In genomic region chr22:21102659-21103267, GRCh38 we compare ENCODE assay signal across 8 cellular contexts. TPM values are rescaled to one million over a fixed set of nuclear protein-coding genes. Genes with fewer than 3 reads are reported as not detected.
DNase-seq lines count a peak whose midpoint lies in the region; ATAC-seq and TF ChIP-seq lines count a peak whose summit lies in the region.

No MANE protein-coding gene starts in this region.

- no peaks in the 10 kb centered on the region for H3K36me3 ChIP-seq in Peyer's patch
- H3K36me3 ChIP-seq in neutrophil: no peaks in the 10 kb centered on the region

- peak; percentile 34 to 76 (median 68) for TF ChIP-seq CTCF in Peyer's patch (IDR thresholded peaks at IDR 0.05)
- peak; percentile 72 for TF ChIP-seq CTCF in fibroblast of villous mesenchyme (IDR thresholded peaks at IDR 0.05; ENCODE audit: insufficient read depth, low read depth, low read length)
- peak; percentile 52 for TF ChIP-seq CTCF in neutrophil (IDR thresholded peaks at IDR 0.05)

- no peak for TF ChIP-seq POLR2A in Peyer's patch (IDR thresholded peaks at IDR 0.05)

- H3K27ac ChIP-seq in Peyer's patch (no peak overlapping the region), neutrophil (no peak overlapping the region), substantia nigra (ENCODE audit: low read depth, low read length, poor library complexity, severe bottlenecking) (no peak overlapping the region)

- H3K4me3 ChIP-seq in Peyer's patch: no peak overlapping the region
- no peak overlapping the region for H3K4me3 ChIP-seq in fibroblast of villous mesenchyme (ENCODE audit: low read depth, low read length)
- H3K4me3 ChIP-seq in neutrophil (ENCODE audit: low read depth in 1 of 2, low read length in 1 of 2): no peak overlapping the region

- H3K4me1 ChIP-seq in Peyer's patch (no peaks in the 10 kb centered on the region), neutrophil (ENCODE audit: control insufficient read depth in 1 of 2, insufficient read depth in 1 of 2, low read depth in 1 of 2, low read length in 1 of 2) (peaks cover 0 to 3% of the 10 kb centered on the region in 2 experiments)

- ATAC-seq in GM21723 (IDR thresholded peaks at IDR 0.05; ENCODE audit: unreplicated experiment): no peak

- H3K27me3 ChIP-seq in Peyer's patch (no peaks in the 10 kb centered on the region), neutrophil (peaks cover 47% of the 10 kb centered on the region)

- DNase-seq in DMS153 (lab: John Stamatoyannopoulos, UW) (peak; percentile 67), HuH-7 (ENCODE audit: low spot score) (peak; percentile 92), Peyer's patch (peak; percentile 43 to 85 (median 85)), activated T-helper 1 cell treated with Interleukin-2 at 50 U/mL for 16 hours (ENCODE audit: low read depth) (peak; percentile 51), fibroblast of villous mesenchyme (ENCODE audit: low read depth) (peak; percentile 42), substantia nigra (lab: John Stamatoyannopoulos, UW) (peak in 44 of 49 donors; percentile 2 to 83 (median 48))

- H3K9me3 ChIP-seq in Peyer's patch: no peaks in the 10 kb centered on the region
- no peaks in the 10 kb centered on the region for H3K9me3 ChIP-seq in neutrophil

RNA-seq across cellular contexts. Expression of gene LRRC74B, which starts 57.0 kb away (rescaled TPM):
- total RNA-seq in Peyer's patch (not detected), fibroblast of villous mesenchyme (not detected in 2 replicates)

Comparison
In these comparisons a context has a peak if more than half of its experiments do, and no peak if none do; other contexts are left out.
1. DNase-seq: peak in every context shown above with its lines; median percentile 92 in HuH-7; 85 in Peyer's patch; 67 in DMS153; 51 in activated T-helper 1 cell treated with Interleukin-2 at 50 U/mL for 16 hours; 48 in substantia nigra; 42 in fibroblast of villous mesenchyme.